ENCODE assay signal across 1 cellular context in the genomic region with DNA sequence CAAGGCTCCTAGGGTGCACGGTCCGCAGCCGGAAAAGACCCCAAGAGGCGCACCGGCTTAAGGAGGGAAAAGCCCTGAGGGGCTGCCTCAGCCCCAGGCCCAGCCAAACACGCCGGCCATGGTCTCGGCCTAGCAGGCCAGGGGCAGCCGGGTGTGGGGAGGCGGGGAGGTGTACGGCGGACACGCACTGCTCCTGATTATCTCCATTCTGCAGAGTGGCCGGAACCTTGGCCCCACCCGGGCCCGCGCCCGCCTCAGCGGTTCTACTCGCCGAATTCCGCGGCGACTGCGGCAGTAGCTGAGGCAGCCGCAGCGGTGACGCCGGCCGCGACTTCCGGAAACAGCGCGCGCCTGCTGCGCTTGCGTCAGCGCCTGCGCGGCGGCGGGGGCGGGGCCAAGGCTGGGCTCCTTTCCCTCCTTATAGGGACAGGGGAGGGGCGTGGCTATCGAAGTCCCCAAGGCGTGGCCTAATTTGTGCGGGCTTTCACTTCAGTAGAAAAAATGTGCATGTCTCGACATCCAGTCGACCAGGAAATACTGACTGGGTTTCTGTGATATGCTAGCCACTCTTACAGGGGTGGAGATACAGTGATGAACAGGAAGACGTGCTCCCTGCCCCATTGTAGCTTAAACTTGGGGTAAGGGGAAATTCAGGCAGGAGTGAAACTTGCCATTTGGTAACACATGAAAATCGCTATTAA.
TF ChIP-seq lines count a peak whose summit lies in the region.

A gene with protein sequence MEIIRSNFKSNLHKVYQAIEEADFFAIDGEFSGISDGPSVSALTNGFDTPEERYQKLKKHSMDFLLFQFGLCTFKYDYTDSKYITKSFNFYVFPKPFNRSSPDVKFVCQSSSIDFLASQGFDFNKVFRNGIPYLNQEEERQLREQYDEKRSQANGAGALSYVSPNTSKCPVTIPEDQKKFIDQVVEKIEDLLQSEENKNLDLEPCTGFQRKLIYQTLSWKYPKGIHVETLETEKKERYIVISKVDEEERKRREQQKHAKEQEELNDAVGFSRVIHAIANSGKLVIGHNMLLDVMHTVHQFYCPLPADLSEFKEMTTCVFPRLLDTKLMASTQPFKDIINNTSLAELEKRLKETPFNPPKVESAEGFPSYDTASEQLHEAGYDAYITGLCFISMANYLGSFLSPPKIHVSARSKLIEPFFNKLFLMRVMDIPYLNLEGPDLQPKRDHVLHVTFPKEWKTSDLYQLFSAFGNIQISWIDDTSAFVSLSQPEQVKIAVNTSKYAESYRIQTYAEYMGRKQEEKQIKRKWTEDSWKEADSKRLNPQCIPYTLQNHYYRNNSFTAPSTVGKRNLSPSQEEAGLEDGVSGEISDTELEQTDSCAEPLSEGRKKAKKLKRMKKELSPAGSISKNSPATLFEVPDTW (minus strand): TSS at position 342 of the 701 bp plus-strand sequence. CDS start 135 bp downstream, at position 207.

TF ChIP-seq in K562, 482 proteins besides CTCF, POLR2A, EP300 and RAD21 (continued from another document and continues in another):
- TF ChIP-seq SLC30A9 (CRISPR knock-in tag; IDR thresholded peaks at IDR 0.05) (no peak), RHOXF2B (CRISPR knock-in tag; conservative IDR thresholded peaks at IDR 0.05) (no peak), EGR1 (conservative IDR thresholded peaks at IDR 0.05) (peak; percentile 50), ZNF224 (CRISPR knock-in tag; IDR thresholded peaks at IDR 0.05) (no peak), XRCC3 (IDR thresholded peaks at IDR 0.05) (no peak), IFI16 (CRISPR knock-in tag; IDR thresholded peaks at IDR 0.05) (no peak), MYC (IDR thresholded peaks at IDR 0.05; ENCODE audit: low read depth, low read length) (peak; percentile 57), MYC (CRISPR knock-in tag; IDR thresholded peaks at IDR 0.05; ENCODE audit: borderline replicate concordance, low read depth) (peak; percentile 82; the same call in 1 of the 2 replicates), CEBPB (tag; IDR thresholded peaks at IDR 0.05) (peak; percentile 63; the same call in 1 of the 2 replicates), TRIM24 (IDR thresholded peaks at IDR 0.05) (no peak), SRF (CRISPR knock-in tag; IDR thresholded peaks at IDR 0.05) (peak; percentile 86 to 97; a peak in 3 of 4 replicates), KAT8 (IDR thresholded peaks at IDR 0.05; ENCODE audit: low read depth) (no peak), ZNF586 (CRISPR knock-in tag; conservative IDR thresholded peaks at IDR 0.05) (no peak), CBX2 (IDR thresholded peaks at IDR 0.05; ENCODE audit: insufficient read depth, low read length, poor library complexity, severe bottlenecking) (no peak), EZH2 (IDR thresholded peaks at IDR 0.05; ENCODE audit: borderline replicate concordance, low read depth, low read length) (no peak), PYGO2 (tag; IDR thresholded peaks at IDR 0.05) (no peak), HNRNPK (IDR thresholded peaks at IDR 0.05; ENCODE audit: low read depth, low read length, poor library complexity, severe bottlenecking) (no peak), ZNF282 (CRISPR knock-in tag; IDR thresholded peaks at IDR 0.05) (no peak), NFXL1 (CRISPR knock-in tag; IDR thresholded peaks at IDR 0.05) (no peak), MAFF (IDR thresholded peaks at IDR 0.05; ENCODE audit: low read length) (no peak), GTF2A2 (tag; IDR thresholded peaks at IDR 0.05) (no peak), ZNF263 (CRISPR knock-in tag; IDR thresholded peaks at IDR 0.05; ENCODE audit: borderline replicate concordance) (peak; percentile 55), CREB1 (IDR thresholded peaks at IDR 0.05) (peak; percentile 89), CREB1 (CRISPR knock-in tag; IDR thresholded peaks at IDR 0.05) (peak; percentile 84), ZNF232 (CRISPR knock-in tag; IDR thresholded peaks at IDR 0.05) (peak; percentile 66; the same call in 1 of the 2 replicates), FOXA1 (IDR thresholded peaks at IDR 0.05; ENCODE audit: borderline replicate concordance) (no peak), NCOA2 (IDR thresholded peaks at IDR 0.05; ENCODE audit: partially characterized antibody in 2 of 2) (no peak), PPARD (CRISPR knock-in tag; IDR thresholded peaks at IDR 0.05) (no peak), NFIC (IDR thresholded peaks at IDR 0.05) (no peak), EP400 (IDR thresholded peaks at IDR 0.05) (peak; percentile 70), ZNF561 (CRISPR knock-in tag; conservative IDR thresholded peaks at IDR 0.05) (no peak), ZNF184 (CRISPR knock-in tag; IDR thresholded peaks at IDR 0.05) (no peak), POLR2AphosphoS5 (IDR thresholded peaks at IDR 0.05; ENCODE audit: control insufficient read depth, insufficient read depth, low read depth, low read length) (peak; percentile 81)
- TF ChIP-seq, protein P1, sequence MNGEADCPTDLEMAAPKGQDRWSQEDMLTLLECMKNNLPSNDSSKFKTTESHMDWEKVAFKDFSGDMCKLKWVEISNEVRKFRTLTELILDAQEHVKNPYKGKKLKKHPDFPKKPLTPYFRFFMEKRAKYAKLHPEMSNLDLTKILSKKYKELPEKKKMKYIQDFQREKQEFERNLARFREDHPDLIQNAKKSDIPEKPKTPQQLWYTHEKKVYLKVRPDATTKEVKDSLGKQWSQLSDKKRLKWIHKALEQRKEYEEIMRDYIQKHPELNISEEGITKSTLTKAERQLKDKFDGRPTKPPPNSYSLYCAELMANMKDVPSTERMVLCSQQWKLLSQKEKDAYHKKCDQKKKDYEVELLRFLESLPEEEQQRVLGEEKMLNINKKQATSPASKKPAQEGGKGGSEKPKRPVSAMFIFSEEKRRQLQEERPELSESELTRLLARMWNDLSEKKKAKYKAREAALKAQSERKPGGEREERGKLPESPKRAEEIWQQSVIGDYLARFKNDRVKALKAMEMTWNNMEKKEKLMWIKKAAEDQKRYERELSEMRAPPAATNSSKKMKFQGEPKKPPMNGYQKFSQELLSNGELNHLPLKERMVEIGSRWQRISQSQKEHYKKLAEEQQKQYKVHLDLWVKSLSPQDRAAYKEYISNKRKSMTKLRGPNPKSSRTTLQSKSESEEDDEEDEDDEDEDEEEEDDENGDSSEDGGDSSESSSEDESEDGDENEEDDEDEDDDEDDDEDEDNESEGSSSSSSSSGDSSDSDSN (IDR thresholded peaks at IDR 0.05; ENCODE audit: borderline replicate concordance in 1 of 2, low read depth in 2 of 2, low read length in 2 of 2): peak; percentile 72 to 91; a peak in 3 of 4 replicates
- TF ChIP-seq, protein P2, sequence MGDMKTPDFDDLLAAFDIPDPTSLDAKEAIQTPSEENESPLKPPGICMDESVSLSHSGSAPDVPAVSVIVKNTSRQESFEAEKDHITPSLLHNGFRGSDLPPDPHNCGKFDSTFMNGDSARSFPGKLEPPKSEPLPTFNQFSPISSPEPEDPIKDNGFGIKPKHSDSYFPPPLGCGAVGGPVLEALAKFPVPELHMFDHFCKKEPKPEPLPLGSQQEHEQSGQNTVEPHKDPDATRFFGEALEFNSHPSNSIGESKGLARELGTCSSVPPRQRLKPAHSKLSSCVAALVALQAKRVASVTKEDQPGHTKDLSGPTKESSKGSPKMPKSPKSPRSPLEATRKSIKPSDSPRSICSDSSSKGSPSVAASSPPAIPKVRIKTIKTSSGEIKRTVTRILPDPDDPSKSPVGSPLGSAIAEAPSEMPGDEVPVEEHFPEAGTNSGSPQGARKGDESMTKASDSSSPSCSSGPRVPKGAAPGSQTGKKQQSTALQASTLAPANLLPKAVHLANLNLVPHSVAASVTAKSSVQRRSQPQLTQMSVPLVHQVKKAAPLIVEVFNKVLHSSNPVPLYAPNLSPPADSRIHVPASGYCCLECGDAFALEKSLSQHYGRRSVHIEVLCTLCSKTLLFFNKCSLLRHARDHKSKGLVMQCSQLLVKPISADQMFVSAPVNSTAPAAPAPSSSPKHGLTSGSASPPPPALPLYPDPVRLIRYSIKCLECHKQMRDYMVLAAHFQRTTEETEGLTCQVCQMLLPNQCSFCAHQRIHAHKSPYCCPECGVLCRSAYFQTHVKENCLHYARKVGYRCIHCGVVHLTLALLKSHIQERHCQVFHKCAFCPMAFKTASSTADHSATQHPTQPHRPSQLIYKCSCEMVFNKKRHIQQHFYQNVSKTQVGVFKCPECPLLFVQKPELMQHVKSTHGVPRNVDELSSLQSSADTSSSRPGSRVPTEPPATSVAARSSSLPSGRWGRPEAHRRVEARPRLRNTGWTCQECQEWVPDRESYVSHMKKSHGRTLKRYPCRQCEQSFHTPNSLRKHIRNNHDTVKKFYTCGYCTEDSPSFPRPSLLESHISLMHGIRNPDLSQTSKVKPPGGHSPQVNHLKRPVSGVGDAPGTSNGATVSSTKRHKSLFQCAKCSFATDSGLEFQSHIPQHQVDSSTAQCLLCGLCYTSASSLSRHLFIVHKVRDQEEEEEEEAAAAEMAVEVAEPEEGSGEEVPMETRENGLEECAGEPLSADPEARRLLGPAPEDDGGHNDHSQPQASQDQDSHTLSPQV (IDR thresholded peaks at IDR 0.05): no peak
- TF ChIP-seq, protein P3, sequence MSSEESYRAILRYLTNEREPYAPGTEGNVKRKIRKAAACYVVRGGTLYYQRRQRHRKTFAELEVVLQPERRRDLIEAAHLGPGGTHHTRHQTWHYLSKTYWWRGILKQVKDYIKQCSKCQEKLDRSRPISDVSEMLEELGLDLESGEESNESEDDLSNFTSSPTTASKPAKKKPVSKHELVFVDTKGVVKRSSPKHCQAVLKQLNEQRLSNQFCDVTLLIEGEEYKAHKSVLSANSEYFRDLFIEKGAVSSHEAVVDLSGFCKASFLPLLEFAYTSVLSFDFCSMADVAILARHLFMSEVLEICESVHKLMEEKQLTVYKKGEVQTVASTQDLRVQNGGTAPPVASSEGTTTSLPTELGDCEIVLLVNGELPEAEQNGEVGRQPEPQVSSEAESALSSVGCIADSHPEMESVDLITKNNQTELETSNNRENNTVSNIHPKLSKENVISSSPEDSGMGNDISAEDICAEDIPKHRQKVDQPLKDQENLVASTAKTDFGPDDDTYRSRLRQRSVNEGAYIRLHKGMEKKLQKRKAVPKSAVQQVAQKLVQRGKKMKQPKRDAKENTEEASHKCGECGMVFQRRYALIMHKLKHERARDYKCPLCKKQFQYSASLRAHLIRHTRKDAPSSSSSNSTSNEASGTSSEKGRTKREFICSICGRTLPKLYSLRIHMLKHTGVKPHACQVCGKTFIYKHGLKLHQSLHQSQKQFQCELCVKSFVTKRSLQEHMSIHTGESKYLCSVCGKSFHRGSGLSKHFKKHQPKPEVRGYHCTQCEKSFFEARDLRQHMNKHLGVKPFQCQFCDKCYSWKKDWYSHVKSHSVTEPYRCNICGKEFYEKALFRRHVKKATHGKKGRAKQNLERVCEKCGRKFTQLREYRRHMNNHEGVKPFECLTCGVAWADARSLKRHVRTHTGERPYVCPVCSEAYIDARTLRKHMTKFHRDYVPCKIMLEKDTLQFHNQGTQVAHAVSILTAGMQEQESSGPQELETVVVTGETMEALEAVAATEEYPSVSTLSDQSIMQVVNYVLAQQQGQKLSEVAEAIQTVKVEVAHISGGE (CRISPR knock-in tag; IDR thresholded peaks at IDR 0.05): peak in 2 of 3 experiments; percentile 16 to 82; a peak in 3 of 6 replicates
- TF ChIP-seq, protein P4, sequence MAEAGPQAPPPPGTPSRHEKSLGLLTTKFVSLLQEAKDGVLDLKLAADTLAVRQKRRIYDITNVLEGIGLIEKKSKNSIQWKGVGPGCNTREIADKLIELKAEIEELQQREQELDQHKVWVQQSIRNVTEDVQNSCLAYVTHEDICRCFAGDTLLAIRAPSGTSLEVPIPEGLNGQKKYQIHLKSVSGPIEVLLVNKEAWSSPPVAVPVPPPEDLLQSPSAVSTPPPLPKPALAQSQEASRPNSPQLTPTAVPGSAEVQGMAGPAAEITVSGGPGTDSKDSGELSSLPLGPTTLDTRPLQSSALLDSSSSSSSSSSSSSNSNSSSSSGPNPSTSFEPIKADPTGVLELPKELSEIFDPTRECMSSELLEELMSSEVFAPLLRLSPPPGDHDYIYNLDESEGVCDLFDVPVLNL (CRISPR knock-in tag; IDR thresholded peaks at IDR 0.05; ENCODE audit: low read depth): no peak
- TF ChIP-seq, protein P5, sequence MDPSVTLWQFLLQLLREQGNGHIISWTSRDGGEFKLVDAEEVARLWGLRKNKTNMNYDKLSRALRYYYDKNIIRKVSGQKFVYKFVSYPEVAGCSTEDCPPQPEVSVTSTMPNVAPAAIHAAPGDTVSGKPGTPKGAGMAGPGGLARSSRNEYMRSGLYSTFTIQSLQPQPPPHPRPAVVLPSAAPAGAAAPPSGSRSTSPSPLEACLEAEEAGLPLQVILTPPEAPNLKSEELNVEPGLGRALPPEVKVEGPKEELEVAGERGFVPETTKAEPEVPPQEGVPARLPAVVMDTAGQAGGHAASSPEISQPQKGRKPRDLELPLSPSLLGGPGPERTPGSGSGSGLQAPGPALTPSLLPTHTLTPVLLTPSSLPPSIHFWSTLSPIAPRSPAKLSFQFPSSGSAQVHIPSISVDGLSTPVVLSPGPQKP (CRISPR knock-in tag; IDR thresholded peaks at IDR 0.05): 0 out of 2 replicates have a peak, but pooled peaks have one; percentile 44
- TF ChIP-seq, protein P6, sequence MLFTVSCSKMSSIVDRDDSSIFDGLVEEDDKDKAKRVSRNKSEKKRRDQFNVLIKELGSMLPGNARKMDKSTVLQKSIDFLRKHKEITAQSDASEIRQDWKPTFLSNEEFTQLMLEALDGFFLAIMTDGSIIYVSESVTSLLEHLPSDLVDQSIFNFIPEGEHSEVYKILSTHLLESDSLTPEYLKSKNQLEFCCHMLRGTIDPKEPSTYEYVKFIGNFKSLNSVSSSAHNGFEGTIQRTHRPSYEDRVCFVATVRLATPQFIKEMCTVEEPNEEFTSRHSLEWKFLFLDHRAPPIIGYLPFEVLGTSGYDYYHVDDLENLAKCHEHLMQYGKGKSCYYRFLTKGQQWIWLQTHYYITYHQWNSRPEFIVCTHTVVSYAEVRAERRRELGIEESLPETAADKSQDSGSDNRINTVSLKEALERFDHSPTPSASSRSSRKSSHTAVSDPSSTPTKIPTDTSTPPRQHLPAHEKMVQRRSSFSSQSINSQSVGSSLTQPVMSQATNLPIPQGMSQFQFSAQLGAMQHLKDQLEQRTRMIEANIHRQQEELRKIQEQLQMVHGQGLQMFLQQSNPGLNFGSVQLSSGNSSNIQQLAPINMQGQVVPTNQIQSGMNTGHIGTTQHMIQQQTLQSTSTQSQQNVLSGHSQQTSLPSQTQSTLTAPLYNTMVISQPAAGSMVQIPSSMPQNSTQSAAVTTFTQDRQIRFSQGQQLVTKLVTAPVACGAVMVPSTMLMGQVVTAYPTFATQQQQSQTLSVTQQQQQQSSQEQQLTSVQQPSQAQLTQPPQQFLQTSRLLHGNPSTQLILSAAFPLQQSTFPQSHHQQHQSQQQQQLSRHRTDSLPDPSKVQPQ (CRISPR knock-in tag; IDR thresholded peaks at IDR 0.05; ENCODE audit: borderline replicate concordance): no peak
- TF ChIP-seq, protein P7, sequence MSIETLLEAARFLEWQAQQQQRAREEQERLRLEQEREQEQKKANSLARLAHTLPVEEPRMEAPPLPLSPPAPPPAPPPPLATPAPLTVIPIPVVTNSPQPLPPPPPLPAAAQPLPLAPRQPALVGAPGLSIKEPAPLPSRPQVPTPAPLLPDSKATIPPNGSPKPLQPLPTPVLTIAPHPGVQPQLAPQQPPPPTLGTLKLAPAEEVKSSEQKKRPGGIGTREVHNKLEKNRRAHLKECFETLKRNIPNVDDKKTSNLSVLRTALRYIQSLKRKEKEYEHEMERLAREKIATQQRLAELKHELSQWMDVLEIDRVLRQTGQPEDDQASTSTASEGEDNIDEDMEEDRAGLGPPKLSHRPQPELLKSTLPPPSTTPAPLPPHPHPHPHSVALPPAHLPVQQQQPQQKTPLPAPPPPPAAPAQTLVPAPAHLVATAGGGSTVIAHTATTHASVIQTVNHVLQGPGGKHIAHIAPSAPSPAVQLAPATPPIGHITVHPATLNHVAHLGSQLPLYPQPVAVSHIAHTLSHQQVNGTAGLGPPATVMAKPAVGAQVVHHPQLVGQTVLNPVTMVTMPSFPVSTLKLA (conservative IDR thresholded peaks at IDR 0.05): peak; percentile 90 to 96
